ENCODE assay signal across 8 cellular contexts in genomic region chr19:1884291-1884718, GRCh38. TPM values are rescaled to one million over a fixed set of nuclear protein-coding genes. Genes with fewer than 3 reads are reported as not detected.
DNase-seq lines count a peak whose midpoint lies in the region; ATAC-seq and TF ChIP-seq lines count a peak whose summit lies in the region.

No MANE protein-coding gene starts in this region.

- intact Hi-C loops in prostate gland (cut with DNase I), result no loop called here

- WGBS in prostate gland, result 3% methylated on average over 11 of the region's 11 CpGs

- H3K27ac ChIP-seq in WERI-Rb-1, result no peak overlapping the region; the same call in 1 of the 2 replicates
- peak overlapping the region; percentile 67 to 80 for H3K27ac ChIP-seq in prostate gland

- TF ChIP-seq CTCF in GM12864 (IDR thresholded peaks at IDR 0.05; ENCODE audit: low read depth, low read length, missing control alignments) (no peak), WERI-Rb-1 (IDR thresholded peaks at IDR 0.05; ENCODE audit: low read depth, low read length) (no peak), epithelial cell of proximal tubule (conservative IDR thresholded peaks at IDR 0.05; ENCODE audit: low read depth, low read length) (no peak), prostate gland (IDR thresholded peaks at IDR 0.05) (no peak)

- peak overlapping the region; percentile 97 for H3K4me3 ChIP-seq in GM12864 (ENCODE audit: low read depth, low read length)
- H3K4me3 ChIP-seq in WERI-Rb-1 (ENCODE audit: low read depth, low read length), result peak overlapping the region; percentile 80
- H3K4me3 ChIP-seq in epithelial cell of proximal tubule (ENCODE audit: low read depth, low read length), result peak overlapping the region; percentile 98
- H3K4me3 ChIP-seq in prostate gland, result peak overlapping the region; percentile 53 to 86

- DNase-seq in GM12864 (ENCODE audit: low read depth), result no peak
- no peak for DNase-seq in WERI-Rb-1
- no peak for DNase-seq in epithelial cell of proximal tubule (ENCODE audit: low read depth)
- DNase-seq in prostate gland (ENCODE audit: low spot score), result no peak
- DNase-seq in UCSD-AML1 (lab: John Stamatoyannopoulos, UW; ENCODE audit: unreplicated experiment), result no peak

- H3K36me3 ChIP-seq in WERI-Rb-1, result no peaks in the 10 kb centered on the region
- no peaks in the 10 kb centered on the region for H3K36me3 ChIP-seq in prostate gland

- ATAC-seq in HG02852 (IDR thresholded peaks at IDR 0.05; ENCODE audit: unreplicated experiment) (no peak), GM19328 (IDR thresholded peaks at IDR 0.05; ENCODE audit: unreplicated experiment) (no peak), GM21619 (IDR thresholded peaks at IDR 0.05; ENCODE audit: unreplicated experiment) (no peak)

- no peaks in the 10 kb centered on the region for H3K27me3 ChIP-seq in WERI-Rb-1 (ENCODE audit: insufficient read depth, low read depth, severe bottlenecking)
- no peaks in the 10 kb centered on the region for H3K27me3 ChIP-seq in prostate gland (replicated peaks; ENCODE audit: insufficient read depth)

- H3K9me3 ChIP-seq in WERI-Rb-1 (ENCODE audit: severe bottlenecking) (no peaks in the 10 kb centered on the region), prostate gland (no peaks in the 10 kb centered on the region)

- no peak for TF ChIP-seq POLR2A in prostate gland (IDR thresholded peaks at IDR 0.05)

- peaks cover 17% of the 10 kb centered on the region for H3K4me1 ChIP-seq in prostate gland (replicated peaks)

RNA-seq across cellular contexts. Expression of gene ABHD17A, which starts 1.0 kb away (rescaled TPM):
- total RNA-seq in epithelial cell of proximal tubule (83.4 and 112 TPM in 2 replicates), prostate gland (100 to 1,000 TPM; 131 to 146 TPM)

RNA-seq across cellular contexts. Expression of gene ADAT3, which starts 20.9 kb away (rescaled TPM):
- total RNA-seq in epithelial cell of proximal tubule (10.3 and 12.6 TPM in 2 replicates), prostate gland (10 to 100 TPM; 17.3 to 25.1 TPM)

RNA-seq across cellular contexts. Expression of gene SCAMP4, which starts 20.9 kb away (rescaled TPM):
- total RNA-seq in epithelial cell of proximal tubule (108 and 134 TPM in 2 replicates), prostate gland (100 to 1,000 TPM; 161 to 248 TPM)

RNA-seq across cellular contexts. Expression of gene KLF16, which starts 20.9 kb away (rescaled TPM):
- total RNA-seq in epithelial cell of proximal tubule (28.1 and 28.8 TPM in 2 replicates), prostate gland (10 to 100 TPM in 1 of 2 donors, 1 to 10 TPM in 1; 8.4 to 22.8 TPM)

RNA-seq across cellular contexts. Expression of gene REXO1, which starts 36.0 kb away (rescaled TPM):
- total RNA-seq in epithelial cell of proximal tubule (14.5 and 18.4 TPM in 2 replicates), prostate gland (10 to 100 TPM; 29.8 to 59.1 TPM)
